In genomic region chr19:4870025-4870700, GRCh38 we compare ENCODE assay signal across 8 cellular contexts. TPM values are rescaled to one million over a fixed set of nuclear protein-coding genes. Genes with fewer than 3 reads are reported as not detected.
DNase-seq lines count a peak whose midpoint lies in the region; ATAC-seq and TF ChIP-seq lines count a peak whose summit lies in the region.

No MANE protein-coding gene starts in this region.

- peaks cover 8% of the 10 kb centered on the region for H3K4me1 Mint-ChIP-seq in WTC11

- TF ChIP-seq CTCF in WTC11 (IDR thresholded peaks at IDR 0.05): no peak

- DNase-seq in AML-193 (lab: John Stamatoyannopoulos, UW): peak; percentile 81
- DNase-seq in HT-29 (ENCODE audit: low spot score): peak; percentile 53
- DNase-seq in WTC11 (ENCODE audit: low spot score): no peak
- peak; percentile 98 for DNase-seq in islet precursor cell
- no peak for DNase-seq in effector CD8-positive, alpha-beta T cell (lab: John Stamatoyannopoulos, UW)
- DNase-seq in NCI-H2029 treated with DMSO at 0.1 percent for 48 hours (lab: John Stamatoyannopoulos, UW): no peak
- no peak for DNase-seq in NCI-H526 (lab: John Stamatoyannopoulos, UW)

- H3K4me3 Mint-ChIP-seq in WTC11: no peak overlapping the region

- no peak for ATAC-seq in WTC11
- no peak for ATAC-seq in HG03159 (IDR thresholded peaks at IDR 0.05; ENCODE audit: unreplicated experiment)

- H3K27me3 Mint-ChIP-seq in WTC11 (ENCODE audit: low read depth): no peaks in the 10 kb centered on the region; the same call in 1 of the 2 replicates

- no peak overlapping the region for H3K27ac Mint-ChIP-seq in WTC11

- H3K36me3 Mint-ChIP-seq in WTC11: no peaks in the 10 kb centered on the region

- POLR2A ChIA-PET in WTC11 (lab: Charles Lee): no interaction called here

- CTCF ChIA-PET in WTC11 (lab: Charles Lee): interaction anchor here (0.8 to 5.2 kb wide), 5 partner anchors 18 to 61 kb away, joined by 3 to 64 read pairs (median 7); no protein-coding TSS in a partner anchor

- no peaks in the 10 kb centered on the region for H3K9me3 Mint-ChIP-seq in WTC11

TF ChIP-seq in WTC11, 78 proteins besides CTCF, POLR2A, EP300 and RAD21:
- no peak for TF ChIP-seq ATF6 (CRISPR knock-in tag; IDR thresholded peaks at IDR 0.05)
- TF ChIP-seq GTF2I (CRISPR knock-in tag; conservative IDR thresholded peaks at IDR 0.05): peak; percentile 69; the same call in 1 of the 2 replicates

RNA-seq across cellular contexts. Expression of gene PLIN3, which starts 2.7 kb away (rescaled TPM):
- total RNA-seq in HT-29 (2014; rRNA removed; shearing (Covaris generic)): 69.6 and 70.9 TPM in 2 replicates
- total RNA-seq in WTC11 (2021): 61.3 to 72.1 TPM (median 71.2 TPM) in 3 replicates

RNA-seq across cellular contexts. Expression of gene ARRDC5, which starts 32.5 kb away (rescaled TPM):
- not detected in 2 replicates for total RNA-seq in HT-29 (2014; rRNA removed; shearing (Covaris generic))
- not detected in 3 replicates for total RNA-seq in WTC11 (2021)

RNA-seq across cellular contexts. Expression of gene TICAM1, which starts 38.7 kb away (rescaled TPM):
- total RNA-seq in HT-29 (2014; rRNA removed; shearing (Covaris generic)): 3.9 and 4.0 TPM in 2 replicates
- total RNA-seq in WTC11 (2021): 0.61 to 1.4 TPM (median 1.2 TPM) in 3 replicates

RNA-seq across cellular contexts. Expression of gene UHRF1, which starts 39.1 kb away (rescaled TPM):
- total RNA-seq in HT-29 (2014; rRNA removed; shearing (Covaris generic)): 93.3 and 95.9 TPM in 2 replicates
- 37.9 to 42.5 TPM (median 38.1 TPM) in 3 replicates for total RNA-seq in WTC11 (2021)

Comparison
In these comparisons a context has a peak if more than half of its experiments do, and no peak if none do; other contexts are left out.
1. DNase-seq: peak in AML-193 (2 of 2), HT-29 (single experiment) and islet precursor cell (single experiment); none in WTC11 (single experiment), effector CD8-positive, alpha-beta T cell (single experiment), NCI-H2029 treated with DMSO at 0.1 percent for 48 hours (single experiment) and NCI-H526 (0 of 2).